In genomic region chr6:139392834-139393233, GRCh38 we compare ENCODE assay signal across 10 cellular contexts. TPM values are rescaled to one million over a fixed set of nuclear protein-coding genes. Genes with fewer than 3 reads are reported as not detected.
A peak's percentile ranks its signal among the peaks of the same experiment; 100 is the strongest.
DNase-seq lines count a peak whose midpoint lies in the region; ATAC-seq and TF ChIP-seq lines count a peak whose summit lies in the region.
"Had no signal": no experiment of that assay in that cellular context is flagged by ENCODE, and none has a peak within 500 bp of the region (broad histone marks: within the 10 kb centered on the region; RNA-seq: fewer than 3 reads in every experiment).

No MANE protein-coding gene starts in this region.

- no peak overlapping the region for H3K4me3 Mint-ChIP-seq in activated T-helper 2 cell treated with anti-CD3 and anti-CD28 coated beads, Interferon-gamma antibody, Interleukin-2, Interleukin-4, amounts not matched to agents 10 μg/mL and 5 μg/mL and 100 μg/mL, durations not matched to agents 14 hours and 24 hours and 36 hours (ENCODE audit: low read depth)
- H3K4me3 Mint-ChIP-seq: stimulated activated naive CD8-positive, alpha-beta T cell treated with anti-CD3 and anti-CD28 coated beads, Interleukin-15, Interleukin-2, amounts not matched to agents 100 ng/mL and 50 ng/mL, for 24 hours; WTC11 had no signal

- in situ Hi-C loops in astrocyte of the spinal cord (cut with HindIII; ENCODE audit: low sequenced_read_pairs) (no loop called here), mammary epithelial cell (cut with MboI; ENCODE audit: low sequenced_read_pairs in 2 of 2) (no loop called here)

- H3K27ac ChIP-seq in mammary epithelial cell (ENCODE audit: insufficient read depth, low read depth, low read length): no peak overlapping the region

- no TSS peak for BruUV-seq in mammary epithelial cell (replicated peaks; lab: Mats Ljungman, UMichigan)

- H3K79me2 ChIP-seq in mammary epithelial cell (ENCODE audit: insufficient read depth, low read length): no peaks in the 10 kb centered on the region

- H3K27me3 Mint-ChIP-seq in activated T-helper 2 cell treated with anti-CD3 and anti-CD28 coated beads, Interferon-gamma antibody, Interleukin-2, Interleukin-4, amounts not matched to agents 10 μg/mL and 5 μg/mL and 100 μg/mL, durations not matched to agents 14 hours and 24 hours and 36 hours (ENCODE audit: low read depth): no peaks in the 10 kb centered on the region
- H3K27me3 Mint-ChIP-seq: stimulated activated naive CD8-positive, alpha-beta T cell treated with anti-CD3 and anti-CD28 coated beads, Interleukin-15, Interleukin-2, amounts not matched to agents 100 ng/mL and 50 ng/mL, for 24 hours had no signal

- no peak overlapping the region for H3K27ac Mint-ChIP-seq in activated T-helper 2 cell treated with anti-CD3 and anti-CD28 coated beads, Interferon-gamma antibody, Interleukin-2, Interleukin-4, amounts not matched to agents 10 μg/mL and 5 μg/mL and 100 μg/mL, durations not matched to agents 14 hours and 24 hours and 36 hours
- H3K27ac Mint-ChIP-seq: stimulated activated naive CD8-positive, alpha-beta T cell treated with anti-CD3 and anti-CD28 coated beads, Interleukin-15, Interleukin-2, amounts not matched to agents 100 ng/mL and 50 ng/mL, for 24 hours; WTC11 had no signal

- H3K27me3 ChIP-seq in GM06990 (replicated peaks; ENCODE audit: control insufficient read depth, insufficient read depth, low read length) (no peaks in the 10 kb centered on the region), mammary epithelial cell (ENCODE audit: insufficient read depth, low read length) (no peaks in the 10 kb centered on the region)

- CTCF ChIA-PET in mammary epithelial cell (lab: Charles Lee; ENCODE audit: low non-redundant PET): no interaction called here

- dilution Hi-C loops in mammary epithelial cell (cut with HindIII; ENCODE audit: low sequenced_read_pairs): no loop called here

- no peak overlapping the region for H2AFZ ChIP-seq in mammary epithelial cell (ENCODE audit: low read depth, low read length)

- no peaks in the 10 kb centered on the region for H3K4me1 Mint-ChIP-seq in activated T-helper 2 cell treated with anti-CD3 and anti-CD28 coated beads, Interferon-gamma antibody, Interleukin-2, Interleukin-4, amounts not matched to agents 10 μg/mL and 5 μg/mL and 100 μg/mL, durations not matched to agents 14 hours and 24 hours and 36 hours (ENCODE audit: low read depth)

- H3K4me1 ChIP-seq in mammary epithelial cell (ENCODE audit: insufficient read depth, low read length): no peaks in the 10 kb centered on the region

- peak; percentile 40 for DNase-seq in GM06990 (ENCODE audit: extremely low read depth, insufficient read length)
- DNase-seq in astrocyte of the spinal cord (ENCODE audit: low read depth, low spot score): peak; percentile 43
- no peak for DNase-seq in NCI-H2227 treated with DMSO at 0.1 percent for 48 hours (lab: John Stamatoyannopoulos, UW)
- no peak for DNase-seq in SHP77 (lab: John Stamatoyannopoulos, UW)
- DNase-seq in mammary epithelial cell: no peak
- DNase-seq in activated T-helper 2 cell treated with anti-CD3 and anti-CD28 coated beads, Interferon-gamma antibody, Interleukin-2, Interleukin-4, amounts not matched to agents 10 μg/mL and 5 μg/mL and 100 μg/mL, durations not matched to agents 14 hours and 24 hours and 36 hours (ENCODE audit: low spot score): no peak

- no peaks in the 10 kb centered on the region for H3K36me3 Mint-ChIP-seq in activated T-helper 2 cell treated with anti-CD3 and anti-CD28 coated beads, Interferon-gamma antibody, Interleukin-2, Interleukin-4, amounts not matched to agents 10 μg/mL and 5 μg/mL and 100 μg/mL, durations not matched to agents 14 hours and 24 hours and 36 hours (ENCODE audit: low read depth)
- H3K36me3 Mint-ChIP-seq: WTC11 had no signal

- intact Hi-C loops in mammary epithelial cell (cut with micrococcal nuclease): no loop called here
- intact Hi-C loops in activated T-helper 2 cell treated with anti-CD3 and anti-CD28 coated beads, Interferon-gamma antibody, Interleukin-2, Interleukin-4, amounts not matched to agents 10 μg/mL and 5 μg/mL and 100 μg/mL, durations not matched to agents 14 hours and 24 hours and 36 hours (cut with micrococcal nuclease): no loop called here

- no peak overlapping the region for H3K4me2 ChIP-seq in mammary epithelial cell (ENCODE audit: insufficient read depth, low read depth, low read length)

- peak; percentile 91 for ATAC-seq in GM21390 (IDR thresholded peaks at IDR 0.05; ENCODE audit: unreplicated experiment)
- ATAC-seq in HG03342 (IDR thresholded peaks at IDR 0.05; ENCODE audit: unreplicated experiment): peak; percentile 100
- ATAC-seq: WTC11 had no signal

- H3K9me3 Mint-ChIP-seq in activated T-helper 2 cell treated with anti-CD3 and anti-CD28 coated beads, Interferon-gamma antibody, Interleukin-2, Interleukin-4, amounts not matched to agents 10 μg/mL and 5 μg/mL and 100 μg/mL, durations not matched to agents 14 hours and 24 hours and 36 hours: no peaks in the 10 kb centered on the region
- H3K9me3 Mint-ChIP-seq: stimulated activated naive CD8-positive, alpha-beta T cell treated with anti-CD3 and anti-CD28 coated beads, Interleukin-15, Interleukin-2, amounts not matched to agents 100 ng/mL and 50 ng/mL, for 24 hours; WTC11 had no signal

- H3K9ac ChIP-seq in mammary epithelial cell (ENCODE audit: insufficient read depth, low read length): no peak overlapping the region

- TF ChIP-seq CTCF in GM06990 (IDR thresholded peaks at IDR 0.05; ENCODE audit: insufficient read depth, low read length, poor library complexity, severe bottlenecking) (no peak), astrocyte of the spinal cord (IDR thresholded peaks at IDR 0.05; ENCODE audit: low read depth, low read length) (no peak), mammary epithelial cell (conservative IDR thresholded peaks at IDR 0.05 in 1 of 2, IDR thresholded peaks at IDR 0.05 in 1 of 2; ENCODE audit: extremely low read depth in 1 of 2, insufficient read depth in 1 of 2, low read depth in 1 of 2, low read length in 2 of 2) (no peak)

- 86% methylated on average over 2 of the region's 2 CpGs for WGBS in mammary epithelial cell (ENCODE audit: low coverage, missing lambda C conversion rate)

- no peak overlapping the region for H3K4me3 ChIP-seq in GM06990 (replicated peaks; ENCODE audit: low read depth, low read length)
- no peak overlapping the region for H3K4me3 ChIP-seq in astrocyte of the spinal cord (ENCODE audit: low read depth, low read length)
- no peak overlapping the region for H3K4me3 ChIP-seq in mammary epithelial cell (replicated peaks in 1 of 3; ENCODE audit: insufficient read depth in 1 of 3, low read depth in 2 of 3, low read length in 3 of 3)

- H4K20me1 ChIP-seq in mammary epithelial cell (ENCODE audit: insufficient read depth, low read length): no peaks in the 10 kb centered on the region

- H3K36me3 ChIP-seq in GM06990 (ENCODE audit: control insufficient read depth, insufficient read depth, low read length): no peaks in the 10 kb centered on the region
- H3K36me3 ChIP-seq in mammary epithelial cell (ENCODE audit: insufficient read depth, low read length): no peaks in the 10 kb centered on the region

- no peaks in the 10 kb centered on the region for H3K9me3 ChIP-seq in mammary epithelial cell (replicated peaks; ENCODE audit: insufficient read depth, low read length)

RNA-seq across cellular contexts. Expression of gene CITED2, which starts 18.4 kb away (rescaled TPM):
- 10 to 100 TPM; 26.4 to 55.8 TPM for total RNA-seq in mammary epithelial cell
- polyA plus RNA-seq in mammary epithelial cell: 17.9 TPM
- polyA minus RNA-seq in mammary epithelial cell: 6.6 TPM
- total RNA-seq in activated T-helper 2 cell treated with anti-CD3 and anti-CD28 coated beads, Interferon-gamma antibody, Interleukin-2, Interleukin-4, amounts not matched to agents 10 μg/mL and 5 μg/mL and 100 μg/mL, durations not matched to agents 14 hours and 24 hours and 36 hours: 36.0 and 43.6 TPM in 2 replicates

Comparison
In these comparisons a context has a peak if more than half of its experiments do, and no peak if none do; other contexts are left out.
1. DNase-seq: peak in GM06990 (single experiment) and astrocyte of the spinal cord (single experiment); none in NCI-H2227 treated with DMSO at 0.1 percent for 48 hours (single experiment), SHP77 (0 of 2), mammary epithelial cell (single experiment) and activated T-helper 2 cell treated with anti-CD3 and anti-CD28 coated beads, Interferon-gamma antibody, Interleukin-2, Interleukin-4, amounts not matched to agents 10 μg/mL and 5 μg/mL and 100 μg/mL, durations not matched to agents 14 hours and 24 hours and 36 hours (single experiment).